Comparison of ENCODE assay signal across 1 cellular context in the genomic region with DNA sequence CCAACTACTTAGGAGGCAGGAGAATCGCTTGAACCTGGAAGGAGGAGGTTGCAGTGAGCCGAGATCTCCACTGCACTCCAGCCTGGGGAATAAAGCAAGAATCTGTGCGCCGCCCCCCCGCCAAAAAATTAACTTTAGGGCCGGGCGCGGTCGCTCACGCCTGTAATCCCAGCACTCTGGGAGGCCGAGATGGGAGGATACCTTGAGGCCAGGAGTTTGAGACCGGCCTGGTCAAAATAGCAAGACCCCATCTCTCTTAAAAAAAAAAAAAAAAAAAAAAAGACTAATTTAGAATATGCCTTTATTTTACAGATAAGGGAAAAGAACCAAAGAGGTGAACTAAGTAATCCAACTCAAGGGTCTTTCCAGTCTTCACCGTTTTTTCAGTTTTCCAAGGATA.
TF ChIP-seq lines count a peak whose summit lies in the region.

No MANE protein-coding gene starts in this region.

TF ChIP-seq in H1, 55 proteins besides CTCF, POLR2A, EP300 and RAD21:
- TF ChIP-seq SIN3A (conservative IDR thresholded peaks at IDR 0.05 in 1 of 2, IDR thresholded peaks at IDR 0.05 in 1 of 2; ENCODE audit: low read depth in 1 of 2, low read length in 2 of 2) (no peak), FOSL1 (IDR thresholded peaks at IDR 0.05; ENCODE audit: insufficient read depth, low read depth, low read length) (no peak), GTF2F1 (IDR thresholded peaks at IDR 0.05; ENCODE audit: borderline replicate concordance, low read depth, low read length) (no peak), HDAC6 (IDR thresholded peaks at IDR 0.05; ENCODE audit: low read depth, low read length) (no peak), SIX5 (IDR thresholded peaks at IDR 0.05; ENCODE audit: low read depth, low read length) (no peak), SIRT6 (IDR thresholded peaks at IDR 0.05; ENCODE audit: low read length) (no peak), KDM5A (IDR thresholded peaks at IDR 0.05; ENCODE audit: low read length) (no peak), CHD2 (IDR thresholded peaks at IDR 0.05; ENCODE audit: low read length) (no peak), RXRA (IDR thresholded peaks at IDR 0.05; ENCODE audit: insufficient read depth, low read depth, low read length) (no peak), CBX5 (IDR thresholded peaks at IDR 0.05; ENCODE audit: low read depth, low read length) (no peak), EGR1 (IDR thresholded peaks at IDR 0.05; ENCODE audit: borderline replicate concordance, low read depth, low read length) (no peak), BCL11A (IDR thresholded peaks at IDR 0.05; ENCODE audit: low read depth in 2 of 2, low read length in 2 of 2) (no peak), CEBPB (IDR thresholded peaks at IDR 0.05; ENCODE audit: low read depth, low read length) (no peak), CBX8 (IDR thresholded peaks at IDR 0.05; ENCODE audit: borderline replicate concordance, low read depth, low read length) (no peak), EZH2 (IDR thresholded peaks at IDR 0.05; ENCODE audit: low read depth, low read length, severe bottlenecking) (no peak), JUND (IDR thresholded peaks at IDR 0.05; ENCODE audit: low read length) (no peak), SP1 (IDR thresholded peaks at IDR 0.05; ENCODE audit: low read depth, low read length) (no peak), NANOG (IDR thresholded peaks at IDR 0.05; ENCODE audit: insufficient read depth, low read depth, low read length, poor library complexity, severe bottlenecking) (no peak), ASH2L (IDR thresholded peaks at IDR 0.05; ENCODE audit: low read length) (no peak)
- TF ChIP-seq, protein P1, sequence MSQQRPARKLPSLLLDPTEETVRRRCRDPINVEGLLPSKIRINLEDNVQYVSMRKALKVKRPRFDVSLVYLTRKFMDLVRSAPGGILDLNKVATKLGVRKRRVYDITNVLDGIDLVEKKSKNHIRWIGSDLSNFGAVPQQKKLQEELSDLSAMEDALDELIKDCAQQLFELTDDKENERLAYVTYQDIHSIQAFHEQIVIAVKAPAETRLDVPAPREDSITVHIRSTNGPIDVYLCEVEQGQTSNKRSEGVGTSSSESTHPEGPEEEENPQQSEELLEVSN (IDR thresholded peaks at IDR 0.05) = no peak
